Comparison of ENCODE assay signal across 8 cellular contexts in genomic region chr19:45478454-45479238, GRCh38. TPM values are rescaled to one million over a fixed set of nuclear protein-coding genes. Genes with fewer than 3 reads are reported as not detected.
DNase-seq lines count a peak whose midpoint lies in the region; ATAC-seq and TF ChIP-seq lines count a peak whose summit lies in the region.

No MANE protein-coding gene starts in this region.

- H3K4me1 ChIP-seq in NT2/D1 (ENCODE audit: insufficient read depth, insufficient read length) = peaks cover 3% of the 10 kb centered on the region

- no peaks in the 10 kb centered on the region for H3K9me3 ChIP-seq in NT2/D1 (ENCODE audit: insufficient read depth, low read length)

- peaks cover 31% of the 10 kb centered on the region for H3K4me1 Mint-ChIP-seq in Calu3 (ENCODE audit: low read depth, unreplicated experiment)

- H3K4me3 ChIP-seq in NT2/D1 (ENCODE audit: insufficient read length, low read depth) = peak overlapping the region; percentile 21

- peak; percentile 70 for ATAC-seq in GM21360 (IDR thresholded peaks at IDR 0.05; ENCODE audit: unreplicated experiment)

- no peaks in the 10 kb centered on the region for H3K27me3 Mint-ChIP-seq in Calu3 (ENCODE audit: unreplicated experiment)

- H3K4me3 Mint-ChIP-seq in Calu3 (ENCODE audit: low read depth, unreplicated experiment) = peak overlapping the region; percentile 52

- H3K9ac ChIP-seq in NT2/D1 (ENCODE audit: insufficient read length, low read depth) = peak overlapping the region; percentile 74

- peak; percentile 92 for DNase-seq in Calu3
- DNase-seq in HUDEP-2 (lab: John Stamatoyannopoulos, UW; ENCODE audit: unreplicated experiment in 76 of 76) = peak in 75 of 76 experiments; percentile 76 to 97 (median 88)
- DNase-seq in NT2/D1 (ENCODE audit: low read depth, low spot score) = no peak
- DNase-seq in activated CD8-positive, alpha-beta memory T cell treated with anti-CD3 and anti-CD28 coated beads, Interleukin-2, amount 50 U/mL, for 48 hours = peak; percentile 95
- peak; percentile 63 for DNase-seq in epidermal melanocyte (ENCODE audit: insufficient read length, low spot score)
- peak; percentile 89 for DNase-seq in mucosa of gallbladder (ENCODE audit: low spot score)
- peak; percentile 80 for DNase-seq in stimulated activated CD8-positive, alpha-beta memory T cell treated with anti-CD3 and anti-CD28 coated beads, Interleukin-4, amount 100 ng/mL, for 24 hours (ENCODE audit: low read depth)

- peaks cover 50% of the 10 kb centered on the region for H3K36me3 Mint-ChIP-seq in Calu3 (ENCODE audit: insufficient read depth, unreplicated experiment)

- CTCF ChIA-PET in Calu3 (lab: Charles Lee) = interaction anchor here (0.6 to 4.7 kb wide), 25 partner anchors 11 to 214 kb away, joined by 3 to 181 read pairs (median 5); partner anchors contain the start of genes ERCC2, FOSB, OPA3 and PPP1R13L

- no peaks in the 10 kb centered on the region for H3K27me3 ChIP-seq in NT2/D1 (ENCODE audit: insufficient read depth, insufficient read length)

- TF ChIP-seq CTCF in Calu3 (IDR thresholded peaks at IDR 0.05; ENCODE audit: unreplicated experiment) = peak; percentile 99

- H3K36me3 ChIP-seq in NT2/D1 (ENCODE audit: insufficient read depth, insufficient read length, low read length) = no peaks in the 10 kb centered on the region

- peak overlapping the region; percentile 98 for H3K27ac Mint-ChIP-seq in Calu3 (ENCODE audit: unreplicated experiment)

- intact Hi-C loops in Calu3 (cut with micrococcal nuclease; ENCODE audit: unreplicated experiment) = loop anchor here (1.0 to 2.0 kb wide), 3 partner anchors 39 to 75 kb away; no protein-coding TSS in a partner anchor

- BruUV-seq in Calu3 (replicated peaks; lab: Mats Ljungman, UMichigan) = TSS peak; percentile 100

- H3K9me3 Mint-ChIP-seq in Calu3 (ENCODE audit: low read depth, unreplicated experiment) = no peaks in the 10 kb centered on the region

RNA-seq across cellular contexts. Expression of gene FOSB, which starts 10.8 kb away (rescaled TPM):
- 18.7 and 23.8 TPM in 2 replicates for total RNA-seq in Calu3 (2022)
- total RNA-seq in mucosa of gallbladder = 7.2 TPM

RNA-seq across cellular contexts. Expression of gene RTN2, which starts 18.2 kb away (rescaled TPM):
- total RNA-seq in Calu3 (2022) = 5.7 and 7.2 TPM in 2 replicates
- total RNA-seq in mucosa of gallbladder = 10.7 TPM

RNA-seq across cellular contexts. Expression of gene PPM1N, which starts 19.6 kb away (rescaled TPM):
- total RNA-seq in Calu3 (2022) (5.0 and 6.8 TPM in 2 replicates), mucosa of gallbladder (2.2 TPM)

RNA-seq across cellular contexts. Expression of gene VASP, which starts 28.6 kb away (rescaled TPM):
- total RNA-seq in Calu3 (2022) (194 and 219 TPM in 2 replicates), mucosa of gallbladder (137 TPM)

RNA-seq across cellular contexts. Expression of gene ERCC1, which starts 54.9 kb away (rescaled TPM):
- total RNA-seq in Calu3 (2022) (55.7 and 58.9 TPM in 2 replicates), mucosa of gallbladder (57.0 TPM)
